In genomic region chr1:32291708-32292508, GRCh38 we compare ENCODE assay signal across 8 cellular contexts. TPM values are rescaled to one million over a fixed set of nuclear protein-coding genes. Genes with fewer than 3 reads are reported as not detected.
DNase-seq lines count a peak whose midpoint lies in the region; ATAC-seq, FAIRE-seq and TF ChIP-seq lines count a peak whose summit lies in the region.

Gene HDAC1, plus strand, starts transcription at chr1:32292083. Its CDS starts 87 bp downstream, at chr1:32292170.

- H2AFZ ChIP-seq in OCI-LY3 (ENCODE audit: low read depth, low read length) (peak within 1 kb of the TSS; percentile 82), endothelial cell of umbilical vein (ENCODE audit: low read depth, low read length) (peak within 1 kb of the TSS; percentile 94)

- peak; percentile 61 for TF ChIP-seq POLR2A in endothelial cell of umbilical vein (IDR thresholded peaks at IDR 0.05; ENCODE audit: low read depth, low read length)

- peak; percentile 91 for ATAC-seq in GM21526 (IDR thresholded peaks at IDR 0.05; ENCODE audit: low FRiP score, unreplicated experiment)

- H3K79me2 ChIP-seq in OCI-LY3 (ENCODE audit: low read length) (peaks cover 50% of the 10 kb centered on the region), endothelial cell of umbilical vein (ENCODE audit: control insufficient read depth, insufficient read depth, low read length) (peaks cover 19% of the 10 kb centered on the region)

- H4K20me1 ChIP-seq in OCI-LY3 (ENCODE audit: insufficient read depth, low read length) (peaks cover 16% of the 10 kb centered on the region), endothelial cell of umbilical vein (replicated peaks; ENCODE audit: control insufficient read depth, extremely low read depth, insufficient read depth, low read length) (no peaks in the 10 kb centered on the region)

- peak; percentile 90 for FAIRE-seq in endothelial cell of umbilical vein (lab: Jason Lieb, UNC)

- no peaks in the 10 kb centered on the region for H3K36me3 ChIP-seq in OCI-LY3 (replicated peaks; ENCODE audit: low read depth, low read length)
- no peaks in the 10 kb centered on the region for H3K36me3 ChIP-seq in endothelial cell of umbilical vein (ENCODE audit: control insufficient read depth in 2 of 2, extremely low read depth in 1 of 2, insufficient read depth in 2 of 2, low read length in 2 of 2)

- H3K9ac ChIP-seq in OCI-LY3 (ENCODE audit: low read length) (peak within 1 kb of the TSS; percentile 88), endothelial cell of umbilical vein (replicated peaks; ENCODE audit: extremely low read depth, insufficient read depth, low read length) (peak within 1 kb of the TSS; percentile 65)

- peak; percentile 98 for DNase-seq in DMS 273 (lab: John Stamatoyannopoulos, UW; ENCODE audit: unreplicated experiment)
- peak; percentile 93 for DNase-seq in HuH-7.5 (ENCODE audit: low spot score)
- DNase-seq in activated CD8-positive, alpha-beta memory T cell treated with anti-CD3 and anti-CD28 coated beads, Interleukin-2, amount 50 U/mL, for 48 hours, result peak; percentile 97
- peak; percentile 93 for DNase-seq in endothelial cell of umbilical vein (ENCODE audit: low read depth, low spot score)
- peak; percentile 85 for DNase-seq in midbrain (lab: John Stamatoyannopoulos, UW)
- DNase-seq in stimulated activated CD8-positive, alpha-beta memory T cell treated with anti-CD3 and anti-CD28 coated beads, Interleukin-15, amount 100 ng/mL, for 48 hours (ENCODE audit: low read depth in 2 of 2), result peak; percentile 98 to 99

- POLR2A ChIA-PET in endothelial cell of umbilical vein (lab: Charles Lee), result interaction anchor here (0.6 to 1.0 kb wide), 6 partner anchors 30 to 734 kb away, joined by 3 to 6 read pairs (median 4); no protein-coding TSS in a partner anchor

- CTCF ChIA-PET in endothelial cell of umbilical vein (lab: Charles Lee), result interaction anchor here (0.5 to 1.7 kb wide), 11 partner anchors 12 to 76 kb away, joined by 3 to 11 read pairs (median 4); no protein-coding TSS in a partner anchor

- peak within 1 kb of the TSS; percentile 94 for H3K4me3 ChIP-seq in OCI-LY3 (ENCODE audit: low read length)
- H3K4me3 ChIP-seq in endothelial cell of umbilical vein (replicated peaks in 1 of 3; ENCODE audit: insufficient read depth in 1 of 3, low read depth in 1 of 3, low read length in 3 of 3), result peak within 1 kb of the TSS; percentile 50 to 71 (median 64)

- peaks cover 8% of the 10 kb centered on the region for H3K4me1 ChIP-seq in OCI-LY3 (ENCODE audit: low read length)
- H3K4me1 ChIP-seq in endothelial cell of umbilical vein (ENCODE audit: control insufficient read depth, extremely low read depth, insufficient read depth, low read length), result peaks cover 17% of the 10 kb centered on the region

- H3K27ac ChIP-seq in OCI-LY3 (ENCODE audit: low read length), result peak within 1 kb of the TSS; percentile 70
- H3K27ac ChIP-seq in endothelial cell of umbilical vein (ENCODE audit: insufficient read depth, low read depth, low read length), result peak within 1 kb of the TSS; percentile 82

- H3K9me1 ChIP-seq in endothelial cell of umbilical vein (replicated peaks; ENCODE audit: control insufficient read depth, extremely low read depth, insufficient read depth, low read length), result no peaks in the 10 kb centered on the region

- dilution Hi-C loops in endothelial cell of umbilical vein (cut with MboI; ENCODE audit: extremely low pct_ligation_motif_present, low sequenced_read_pairs), result no loop called here

- BruUV-seq in endothelial cell of umbilical vein (replicated peaks; lab: Mats Ljungman, UMichigan), result no TSS peak

- TF ChIP-seq CTCF in OCI-LY3 (IDR thresholded peaks at IDR 0.05; ENCODE audit: low read depth, low read length) (no peak), endothelial cell of umbilical vein (IDR thresholded peaks at IDR 0.05; ENCODE audit: extremely low read depth in 1 of 2, insufficient read depth in 1 of 2, low read depth in 1 of 2, low read length in 2 of 2) (no peak)

- intact Hi-C loops in endothelial cell of umbilical vein (cut with micrococcal nuclease), result loop anchor here (1.0 to 2.0 kb wide), 3 partner anchors 25 to 51 kb away; no protein-coding TSS in a partner anchor

- H3K9me3 ChIP-seq in OCI-LY3 (ENCODE audit: insufficient read depth, low read length) (no peaks in the 10 kb centered on the region), endothelial cell of umbilical vein (replicated peaks; ENCODE audit: control insufficient read depth, insufficient read depth, low read length) (no peaks in the 10 kb centered on the region)

- H3K4me2 ChIP-seq in OCI-LY3 (ENCODE audit: low read length) (peak within 1 kb of the TSS; percentile 97), endothelial cell of umbilical vein (ENCODE audit: insufficient read depth, low read length) (peak within 1 kb of the TSS; percentile 85)

- H3K27me3 ChIP-seq in OCI-LY3 (ENCODE audit: low read depth, low read length) (no peaks in the 10 kb centered on the region), endothelial cell of umbilical vein (ENCODE audit: control insufficient read depth in 2 of 2, insufficient read depth in 2 of 2, low read length in 2 of 2) (no peaks in the 10 kb centered on the region)

TF ChIP-seq in endothelial cell of umbilical vein, 7 proteins besides CTCF, POLR2A, EP300 and RAD21:
- TF ChIP-seq POLR2AphosphoS5 (IDR thresholded peaks at IDR 0.05; ENCODE audit: insufficient read depth, low read depth, low read length), result peak; percentile 63
- no peak for TF ChIP-seq FOS (IDR thresholded peaks at IDR 0.05; ENCODE audit: borderline replicate concordance, insufficient read depth, low read length)

RNA-seq across cellular contexts. Expression of gene HDAC1, which starts in this region (rescaled TPM):
- total RNA-seq in endothelial cell of umbilical vein, result 111 and 138 TPM in 2 replicates
- polyA plus RNA-seq in endothelial cell of umbilical vein, result 109 and 141 TPM in 2 replicates
- polyA plus RNA-seq in endothelial cell of umbilical vein (2011; cell fraction: cytosol; rRNA removed), result 109 and 112 TPM in 2 replicates
- polyA plus RNA-seq in endothelial cell of umbilical vein (2011; cell fraction: nucleus; rRNA removed), result 280 and 349 TPM in 2 replicates
- 105 and 141 TPM in 2 replicates for polyA plus RNA-seq in endothelial cell of umbilical vein (2012)
- polyA minus RNA-seq in endothelial cell of umbilical vein, result 188 and 226 TPM in 2 replicates
- polyA minus RNA-seq in endothelial cell of umbilical vein (2011; cell fraction: cytosol; rRNA and poly(A)+ RNA removed), result 41.7 TPM
- polyA minus RNA-seq in endothelial cell of umbilical vein (2011; cell fraction: nucleus; rRNA and poly(A)+ RNA removed), result 79.8 and 110 TPM in 2 replicates

Comparison
In these comparisons a context has a peak if more than half of its experiments do, and no peak if none do; other contexts are left out.
1. Peak in every context shown above with its lines: DNase-seq, ATAC-seq, H3K4me3 ChIP-seq and H3K27ac ChIP-seq.